13 cellular contexts compared by ENCODE assay signal in genomic region chr16:68021490-68021889, GRCh38. TPM values are rescaled to one million over a fixed set of nuclear protein-coding genes. Genes with fewer than 3 reads are reported as not detected.
A peak's percentile ranks its signal among the peaks of the same experiment; 100 is the strongest.
DNase-seq lines count a peak whose midpoint lies in the region; ATAC-seq, FAIRE-seq and TF ChIP-seq lines count a peak whose summit lies in the region.
"Had no signal": no experiment of that assay in that cellular context is flagged by ENCODE, and none has a peak within 500 bp of the region (broad histone marks: within the 10 kb centered on the region; RNA-seq: fewer than 3 reads in every experiment).

No MANE protein-coding gene starts in this region.

- H3K27ac ChIP-seq in AG04450 (ENCODE audit: low read depth, low read length) (no peak overlapping the region), HUES48 (ENCODE audit: low read depth, low read length) (no peak overlapping the region), GM12878 (ENCODE audit: control insufficient read depth, insufficient read depth) (no peak overlapping the region), esophagus squamous epithelium (no peak overlapping the region)

- H3K4me1 Mint-ChIP-seq in naive thymus-derived CD8-positive, alpha-beta T cell, result peaks cover 11 to 42% (median 23%) of the 10 kb centered on the region in 4 donors

- H3K9me3 Mint-ChIP-seq in naive thymus-derived CD8-positive, alpha-beta T cell, result peaks cover 0 to 2% (median 0%) of the 10 kb centered on the region in 9 donors

- RAD21 ChIA-PET in GM12878 (lab: Charles Lee; ENCODE audit: unreplicated experiment), result interaction anchor here (1.7 to 2.7 kb wide), 3 partner anchors 19 to 86 kb away, joined by 3 to 10 read pairs (median 7); no protein-coding TSS in a partner anchor

- H3K27me3 ChIP-seq in AG04450 (ENCODE audit: control insufficient read depth, insufficient read depth, low read length) (no peaks in the 10 kb centered on the region), HUES48 (ENCODE audit: control insufficient read depth, insufficient read depth, low read length) (no peaks in the 10 kb centered on the region), GM12878 (replicated peaks in 1 of 2; ENCODE audit: control insufficient read depth in 2 of 2, insufficient read depth in 2 of 2, low read length in 1 of 2) (no peaks in the 10 kb centered on the region), esophagus squamous epithelium (no peaks in the 10 kb centered on the region)
- H3K27me3 ChIP-seq: testis had no signal

- TF ChIP-seq CTCF in AG04450 (IDR thresholded peaks at IDR 0.05; ENCODE audit: low read depth, low read length), result no peak
- no peak for TF ChIP-seq CTCF in GM12878 (IDR thresholded peaks at IDR 0.05 in 2 of 3, conservative IDR thresholded peaks at IDR 0.05 in 1 of 3; ENCODE audit: control insufficient read depth in 2 of 3, extremely low read depth in 1 of 3, insufficient read depth in 1 of 3, low read depth in 3 of 3, low read length in 3 of 3)
- TF ChIP-seq CTCF in esophagus squamous epithelium (IDR thresholded peaks at IDR 0.05), result no peak

- FAIRE-seq in GM12878 (lab: Jason Lieb, UNC), result no peak
- FAIRE-seq: endometrium had no signal

- H3K4me2 ChIP-seq in GM12878 (ENCODE audit: control insufficient read depth, insufficient read depth), result peak overlapping the region; percentile 84

- BruUV-seq in GM12878 (replicated peaks; lab: Mats Ljungman, UMichigan), result no TSS peak

- no peak for TF ChIP-seq RAD21 in GM12878 (IDR thresholded peaks at IDR 0.05; ENCODE audit: insufficient read depth, low read depth, low read length)

- H3K4me3 Mint-ChIP-seq in naive thymus-derived CD8-positive, alpha-beta T cell, result peak overlapping the region; percentile 89 to 100 (median 98)

- peaks cover 34% of the 10 kb centered on the region for H3K79me2 ChIP-seq in GM12878 (ENCODE audit: control insufficient read depth, insufficient read depth, low read length)

- H3K27ac Mint-ChIP-seq in naive thymus-derived CD8-positive, alpha-beta T cell, result peak overlapping the region in 6 of 10 donors; percentile 6 to 98 (median 80)

- SMC1A ChIA-PET in GM12878 (lab: Charles Lee; ENCODE audit: uncharacterized antibody, unreplicated experiment), result interaction anchor here (0.7 to 1.1 kb wide), 3 partner anchors 14 to 129 kb away, joined by 3 read pairs; no protein-coding TSS in a partner anchor

- H3K27me3 Mint-ChIP-seq in naive thymus-derived CD8-positive, alpha-beta T cell, result peaks cover 0 to 2% (median 0%) of the 10 kb centered on the region in 5 donors

- H3K36me3 Mint-ChIP-seq in naive thymus-derived CD8-positive, alpha-beta T cell, result peaks cover 0 to 13% (median 8%) of the 10 kb centered on the region in 3 donors

- intact Hi-C loops in GM12878 (cut with micrococcal nuclease; ENCODE audit: unreplicated experiment), result no loop called here
- intact Hi-C loops in esophagus squamous epithelium (cut with DNase I), result no loop called here

- in situ Hi-C loops in GM12878 (cut with MboI), result no loop called here

- TF ChIP-seq POLR2A in GM12878 (IDR thresholded peaks at IDR 0.05; ENCODE audit: low read depth, low read length), result no peak
- TF ChIP-seq POLR2A in esophagus squamous epithelium (IDR thresholded peaks at IDR 0.05), result no peak

- ATAC-seq in GM12878, result no peak
- ATAC-seq in naive thymus-derived CD8-positive, alpha-beta T cell, result no peak
- ATAC-seq in GM18511 (IDR thresholded peaks at IDR 0.05; ENCODE audit: unreplicated experiment), result no peak
- no peak for ATAC-seq in HG03469 (IDR thresholded peaks at IDR 0.05; ENCODE audit: unreplicated experiment)
- ATAC-seq: left colon had no signal

- H3K4me3 ChIP-seq in AG04450 (ENCODE audit: low read depth, low read length), result peak overlapping the region; percentile 2; the same call in 1 of the 2 replicates
- H3K4me3 ChIP-seq in HUES48 (ENCODE audit: low read depth, low read length), result peak overlapping the region; percentile 96; the same call in 1 of the 2 replicates
- H3K4me3 ChIP-seq in GM12878, result peak overlapping the region; percentile 99; the same call in 1 of the 2 replicates
- H3K4me3 ChIP-seq in esophagus squamous epithelium, result peak overlapping the region in 1 of 4 donors; percentile 95

- POLR2A ChIA-PET in AG04450 (lab: Yijun Ruan, JAX) (no interaction called here), GM12878 (lab: Charles Lee) (interaction anchor here (0.6 to 1.4 kb wide), 4 partner anchors 10 to 223 kb away, joined by 4 to 10 read pairs (median 4); no protein-coding TSS in a partner anchor)
- POLR2A ChIA-PET in naive thymus-derived CD8-positive, alpha-beta T cell (lab: Charles Lee), result interaction anchor here (0.5 to 15.1 kb wide), 9 partner anchors 9 to 530 kb away, joined by 3 to 447 read pairs (median 3); partner anchors contain the start of genes DPEP2 and NFATC3

- no peak overlapping the region for H2AFZ ChIP-seq in GM12878 (ENCODE audit: control insufficient read depth, low read depth, low read length)

- no peak overlapping the region for H3K9ac ChIP-seq in HUES48 (ENCODE audit: low read depth, low read length)
- peak overlapping the region; percentile 32 for H3K9ac ChIP-seq in GM12878 (ENCODE audit: control insufficient read depth, insufficient read depth, low read length)

- H3K9me3 ChIP-seq in AG04450 (ENCODE audit: control insufficient read depth, insufficient read depth, low read length) (no peaks in the 10 kb centered on the region; the same call in 1 of the 2 replicates), HUES48 (ENCODE audit: control insufficient read depth, insufficient read depth, low read length) (no peaks in the 10 kb centered on the region), GM12878 (replicated peaks; ENCODE audit: control insufficient read depth, insufficient read depth, low read length) (no peaks in the 10 kb centered on the region), esophagus squamous epithelium (no peaks in the 10 kb centered on the region)
- H3K9me3 ChIP-seq: testis had no signal

- H3K36me3 ChIP-seq in HUES48 (ENCODE audit: control insufficient read depth, insufficient read depth, low read length), result peaks cover 25% of the 10 kb centered on the region
- peaks cover 0 to 15% of the 10 kb centered on the region in 2 experiments; a peak in 2 of 4 replicates for H3K36me3 ChIP-seq in GM12878 (ENCODE audit: control insufficient read depth in 2 of 2, insufficient read depth in 2 of 2, low read length in 1 of 2)
- H3K36me3 ChIP-seq in esophagus squamous epithelium, result peaks cover 0 to 20% (median 0%) of the 10 kb centered on the region in 3 donors

- H3K4me1 ChIP-seq in HUES48 (ENCODE audit: control insufficient read depth, insufficient read depth, low read length) (peaks cover 7% of the 10 kb centered on the region), GM12878 (ENCODE audit: control insufficient read depth, insufficient read depth, low read length) (peaks cover 11% of the 10 kb centered on the region), esophagus squamous epithelium (peaks cover 21 to 37% (median 24%) of the 10 kb centered on the region in 3 donors)

- 90% methylated on average over 10 of the region's 10 CpGs for WGBS in GM12878 (ENCODE audit: insufficient coverage, insufficient replicate concordance, low lambda C conversion rate, missing lambda C conversion rate)
- 90 to 100% methylated on average over 5 to 10 of the region's 10 CpGs for WGBS in esophagus squamous epithelium, 2 donors

- no peaks in the 10 kb centered on the region for H4K20me1 ChIP-seq in GM12878 (ENCODE audit: control insufficient read depth, insufficient read depth)

- DNase-seq in AG04450 (ENCODE audit: low read depth, low spot score) (no peak), GM12878 (ENCODE audit: low read depth, low spot score) (no peak), esophagus squamous epithelium (lab: John Stamatoyannopoulos, UW) (no peak), nucleus accumbens (lab: John Stamatoyannopoulos, UW) (no peak)
- DNase-seq in naive thymus-derived CD8-positive, alpha-beta T cell, result no peak
- DNase-seq: left colon, NCI-H2227 treated with DMSO at 0.1 percent for 48 hours, testis had no signal

- no peak for TF ChIP-seq EP300 in GM12878 (IDR thresholded peaks at IDR 0.05; ENCODE audit: borderline replicate concordance in 1 of 2, control insufficient read depth in 1 of 2, low read depth in 2 of 2, low read length in 2 of 2)

- CTCF ChIA-PET in AG04450 (lab: Charles Lee) (interaction anchor here (1.0 to 1.2 kb wide), 2 partner anchors 19 to 205 kb away, joined by 3 to 4 read pairs; no protein-coding TSS in a partner anchor), GM12878 (lab: Yijun Ruan, JAX) (interaction anchor here (0.9 to 1.9 kb wide), 5 partner anchors 23 to 84 kb away, joined by 3 to 9 read pairs (median 4); no protein-coding TSS in a partner anchor)

RNA-seq across cellular contexts. Expression of gene DDX28, which starts 1.5 kb away (rescaled TPM):
- polyA plus RNA-seq in AG04450 (2011; rRNA removed) (7.6 and 8.1 TPM in 2 replicates), GM12878 (2011; rRNA removed) (10.3 and 15.3 TPM in 2 replicates), GM12878 (2014; fragmentation: Illumina TruSeq; extraction: Trizol) (14.3 and 14.5 TPM in 2 replicates), GM12878 (2014; fragmentation: Nextera tagmentation; extraction: Ambion mirVana) (1 to 10 TPM; 3.6 to 7.2 TPM), GM12878 (2014; rRNA removed) (29.3 and 32.3 TPM in 2 replicates), GM12878 (2016; fragmentation: Nextera tagmentation; extraction: Ambion mirVana) (10 to 100 TPM; 34.1 to 40.4 TPM)
- polyA minus RNA-seq in AG04450 (2011; rRNA and poly(A)+ RNA removed), result 6.3 and 7.9 TPM in 2 replicates
- total RNA-seq in GM12878 (2013; cell fraction: nucleolus; rRNA removed), result 13.7 and 15.9 TPM in 2 replicates
- total RNA-seq in GM12878 (2014; rRNA removed) (20.1 and 24.1 TPM in 2 replicates), GM12878 (2014; rRNA removed; fragmentation: Illumina TruSeq; extraction: Trizol) (14.8 and 15.8 TPM in 2 replicates), GM12878 (2021) (25.4 and 25.5 TPM in 2 replicates), esophagus squamous epithelium (10 to 100 TPM in 3 of 4 donors, 1 to 10 TPM in 1; 9.7 to 12.8 (median 11.6) TPM)
- polyA plus RNA-seq in GM12878 (2011; ENCODE audit: low read depth), result 12.2 TPM
- 14.2 and 21.8 TPM in 2 replicates for polyA plus RNA-seq in GM12878 (2011; cell fraction: cytosol; rRNA removed)
- 15.9 and 17.2 TPM in 2 replicates for polyA plus RNA-seq in GM12878 (2011; cell fraction: nucleus; rRNA removed)
- 13.2 and 14.4 TPM in 2 replicates for polyA plus RNA-seq in GM12878 (2012)
- 12.5 and 19.6 TPM in 2 replicates for polyA minus RNA-seq in GM12878 (2011; rRNA and poly(A)+ RNA removed)
- 3.5 and 6.2 TPM in 2 replicates for polyA minus RNA-seq in GM12878 (2011; cell fraction: cytosol; rRNA and poly(A)+ RNA removed)
- 12.8 and 17.3 TPM in 2 replicates for polyA minus RNA-seq in GM12878 (2011; cell fraction: nucleus; rRNA and poly(A)+ RNA removed)
- 10 to 100 TPM; 25.0 to 26.2 TPM for total RNA-seq in naive thymus-derived CD8-positive, alpha-beta T cell
- polyA plus RNA-seq in naive thymus-derived CD8-positive, alpha-beta T cell, result 10 to 100 TPM; 49.7 to 60.6 (median 53.9) TPM

RNA-seq across cellular contexts. Expression of gene DUS2, which starts 1.6 kb away (rescaled TPM):
- 13.7 and 14.1 TPM in 2 replicates for polyA plus RNA-seq in AG04450 (2011; rRNA removed)
- polyA minus RNA-seq in AG04450 (2011; rRNA and poly(A)+ RNA removed), result 21.4 and 25.0 TPM in 2 replicates
- total RNA-seq in GM12878 (2013; cell fraction: nucleolus; rRNA removed), result 38.8 and 41.3 TPM in 2 replicates
- total RNA-seq in GM12878 (2014; rRNA removed), result 28.7 and 33.5 TPM in 2 replicates
- total RNA-seq in GM12878 (2014; rRNA removed; fragmentation: Illumina TruSeq; extraction: Trizol), result 25.8 and 26.4 TPM in 2 replicates
- 25.2 and 28.1 TPM in 2 replicates for total RNA-seq in GM12878 (2021)
- polyA plus RNA-seq in GM12878 (2011; ENCODE audit: low read depth), result 22.0 TPM
- 12.4 and 17.9 TPM in 2 replicates for polyA plus RNA-seq in GM12878 (2011; rRNA removed)
- polyA plus RNA-seq in GM12878 (2011; cell fraction: cytosol; rRNA removed), result 24.7 and 29.1 TPM in 2 replicates
- polyA plus RNA-seq in GM12878 (2011; cell fraction: nucleus; rRNA removed), result 45.5 and 48.1 TPM in 2 replicates
- 23.1 and 24.4 TPM in 2 replicates for polyA plus RNA-seq in GM12878 (2012)
- polyA plus RNA-seq in GM12878 (2014; fragmentation: Illumina TruSeq; extraction: Trizol), result 18.9 and 24.6 TPM in 2 replicates
- 1 to 10 TPM; 4.8 to 7.8 TPM for polyA plus RNA-seq in GM12878 (2014; fragmentation: Nextera tagmentation; extraction: Ambion mirVana)
- polyA plus RNA-seq in GM12878 (2014; rRNA removed), result 21.7 and 23.0 TPM in 2 replicates
- polyA plus RNA-seq in GM12878 (2016; fragmentation: Nextera tagmentation; extraction: Ambion mirVana), result 10 to 100 TPM; 28.9 to 32.3 TPM
- 23.3 and 26.8 TPM in 2 replicates for polyA minus RNA-seq in GM12878 (2011; rRNA and poly(A)+ RNA removed)
- polyA minus RNA-seq in GM12878 (2011; cell fraction: cytosol; rRNA and poly(A)+ RNA removed), result 10.0 TPM in 2 replicates
- 17.7 and 24.9 TPM in 2 replicates for polyA minus RNA-seq in GM12878 (2011; cell fraction: nucleus; rRNA and poly(A)+ RNA removed)
- 10 to 100 TPM; 18.2 to 21.1 TPM for total RNA-seq in naive thymus-derived CD8-positive, alpha-beta T cell
- 10 to 100 TPM in 2 of 3 donors, 1 to 10 TPM in 1; 6.4 to 13.1 (median 10.5) TPM for polyA plus RNA-seq in naive thymus-derived CD8-positive, alpha-beta T cell
- total RNA-seq in esophagus squamous epithelium, result 10 to 100 TPM in 3 of 4 donors, 1 to 10 TPM in 1; 9.9 to 26.1 (median 14.7) TPM

RNA-seq across cellular contexts. Expression of gene DPEP2NB, which starts 5.8 kb away (rescaled TPM):
- polyA plus RNA-seq in AG04450 (2011; rRNA removed), result not detected in 2 replicates
- polyA minus RNA-seq in AG04450 (2011; rRNA and poly(A)+ RNA removed), result not detected in 2 replicates
- not detected in 2 replicates for total RNA-seq in GM12878 (2013; cell fraction: nucleolus; rRNA removed)
- total RNA-seq in GM12878 (2014; rRNA removed), result not detected in 2 replicates
- not detected in 2 replicates for total RNA-seq in GM12878 (2014; rRNA removed; fragmentation: Illumina TruSeq; extraction: Trizol)
- not detected in 2 replicates for total RNA-seq in GM12878 (2021)
- polyA plus RNA-seq in GM12878 (2011; ENCODE audit: low read depth), result not detected
- polyA plus RNA-seq in GM12878 (2011; rRNA removed), result not detected in 2 replicates
- 0.05 TPM in 1 of 2 replicates, not detected in the other for polyA plus RNA-seq in GM12878 (2011; cell fraction: cytosol; rRNA removed)
- not detected in 2 replicates for polyA plus RNA-seq in GM12878 (2011; cell fraction: nucleus; rRNA removed)
- polyA plus RNA-seq in GM12878 (2012), result not detected in 2 replicates
- not detected in 2 replicates for polyA plus RNA-seq in GM12878 (2014; fragmentation: Illumina TruSeq; extraction: Trizol)
- not detected for polyA plus RNA-seq in GM12878 (2014; fragmentation: Nextera tagmentation; extraction: Ambion mirVana)
- polyA plus RNA-seq in GM12878 (2014; rRNA removed), result not detected in 2 replicates
- not detected for polyA plus RNA-seq in GM12878 (2016; fragmentation: Nextera tagmentation; extraction: Ambion mirVana)
- polyA minus RNA-seq in GM12878 (2011; rRNA and poly(A)+ RNA removed), result not detected in 2 replicates
- polyA minus RNA-seq in GM12878 (2011; cell fraction: cytosol; rRNA and poly(A)+ RNA removed), result not detected in 2 replicates
- polyA minus RNA-seq in GM12878 (2011; cell fraction: nucleus; rRNA and poly(A)+ RNA removed), result not detected in 2 replicates
- total RNA-seq in naive thymus-derived CD8-positive, alpha-beta T cell, result not detected
- not detected for polyA plus RNA-seq in naive thymus-derived CD8-positive, alpha-beta T cell
- total RNA-seq in esophagus squamous epithelium, result not detected
- total RNA-seq: H4, left colon had no signal

RNA-seq across cellular contexts. Expression of gene DPEP2, which starts 22.2 kb away (rescaled TPM):
- polyA plus RNA-seq in AG04450 (2011; rRNA removed) (not detected in 2 replicates), GM12878 (2011; rRNA removed) (0.04 TPM in 1 of 2 replicates, not detected in the other), GM12878 (2014; fragmentation: Illumina TruSeq; extraction: Trizol) (1.5 and 1.9 TPM in 2 replicates), GM12878 (2014; fragmentation: Nextera tagmentation; extraction: Ambion mirVana) (1 to 10 TPM in 1 of 2 experiments, under 1 TPM in 1; 0.74 to 1.1 TPM), GM12878 (2014; rRNA removed) (2.4 and 2.5 TPM in 2 replicates), GM12878 (2016; fragmentation: Nextera tagmentation; extraction: Ambion mirVana) (1 to 10 TPM; 2.5 to 4.0 TPM)
- 0.32 TPM in 1 of 2 replicates, not detected in the other for polyA minus RNA-seq in AG04450 (2011; rRNA and poly(A)+ RNA removed)
- 1.6 and 3.5 TPM in 2 replicates for total RNA-seq in GM12878 (2013; cell fraction: nucleolus; rRNA removed)
- total RNA-seq in GM12878 (2014; rRNA removed) (2.8 and 3.4 TPM in 2 replicates), GM12878 (2014; rRNA removed; fragmentation: Illumina TruSeq; extraction: Trizol) (0.78 and 1.0 TPM in 2 replicates), GM12878 (2021) (1.9 and 2.7 TPM in 2 replicates), esophagus squamous epithelium (1 to 10 TPM in 2 of 4 donors, under 1 TPM in 1, not detected in 1; 0.18 to 6.2 (median 4.0) TPM)
- polyA plus RNA-seq in GM12878 (2011; ENCODE audit: low read depth), result 3.9 TPM
- polyA plus RNA-seq in GM12878 (2011; cell fraction: cytosol; rRNA removed), result 0.15 TPM in 1 of 2 replicates, not detected in the other
- polyA plus RNA-seq in GM12878 (2011; cell fraction: nucleus; rRNA removed), result 0.06 and 0.34 TPM in 2 replicates
- 5.0 and 5.8 TPM in 2 replicates for polyA plus RNA-seq in GM12878 (2012)
- polyA minus RNA-seq in GM12878 (2011; rRNA and poly(A)+ RNA removed), result 2.4 TPM in 1 of 2 replicates, not detected in the other
- not detected in 2 replicates for polyA minus RNA-seq in GM12878 (2011; cell fraction: cytosol; rRNA and poly(A)+ RNA removed)
- polyA minus RNA-seq in GM12878 (2011; cell fraction: nucleus; rRNA and poly(A)+ RNA removed), result not detected in 2 replicates
- total RNA-seq in naive thymus-derived CD8-positive, alpha-beta T cell, result 100 to 1,000 TPM; 151 to 157 TPM
- polyA plus RNA-seq in naive thymus-derived CD8-positive, alpha-beta T cell, result 10 to 100 TPM; 29.0 to 47.9 (median 40.4) TPM
- total RNA-seq: H4 had no signal

RNA-seq across cellular contexts. Expression of gene DPEP3, which starts 41.2 kb away (rescaled TPM):
- polyA plus RNA-seq in AG04450 (2011; rRNA removed) (not detected in 2 replicates), GM12878 (2011; rRNA removed) (not detected in 2 replicates), GM12878 (2014; fragmentation: Illumina TruSeq; extraction: Trizol) (not detected in 2 replicates), GM12878 (2014; fragmentation: Nextera tagmentation; extraction: Ambion mirVana) (not detected), GM12878 (2014; rRNA removed) (not detected in 2 replicates), GM12878 (2016; fragmentation: Nextera tagmentation; extraction: Ambion mirVana) (not detected)
- polyA minus RNA-seq in AG04450 (2011; rRNA and poly(A)+ RNA removed), result not detected in 2 replicates
- total RNA-seq in GM12878 (2013; cell fraction: nucleolus; rRNA removed), result 0.19 TPM in 1 of 2 replicates, not detected in the other
- total RNA-seq in GM12878 (2014; rRNA removed) (0.11 TPM in 1 of 2 replicates, not detected in the other), GM12878 (2014; rRNA removed; fragmentation: Illumina TruSeq; extraction: Trizol) (not detected in 2 replicates), GM12878 (2021) (not detected in 2 replicates), esophagus squamous epithelium (not detected)
- polyA plus RNA-seq in GM12878 (2011; ENCODE audit: low read depth), result not detected
- polyA plus RNA-seq in GM12878 (2011; cell fraction: cytosol; rRNA removed), result not detected in 2 replicates
- 0.06 and 0.16 TPM in 2 replicates for polyA plus RNA-seq in GM12878 (2011; cell fraction: nucleus; rRNA removed)
- 0.09 TPM in 1 of 2 replicates, not detected in the other for polyA plus RNA-seq in GM12878 (2012)
- polyA minus RNA-seq in GM12878 (2011; rRNA and poly(A)+ RNA removed), result 0.10 TPM in 1 of 2 replicates, not detected in the other
- not detected in 2 replicates for polyA minus RNA-seq in GM12878 (2011; cell fraction: cytosol; rRNA and poly(A)+ RNA removed)
- polyA minus RNA-seq in GM12878 (2011; cell fraction: nucleus; rRNA and poly(A)+ RNA removed), result not detected in 2 replicates
- 1 to 10 TPM; 2.9 to 3.1 TPM for total RNA-seq in naive thymus-derived CD8-positive, alpha-beta T cell
- 1 to 10 TPM in 2 of 3 donors, under 1 TPM in 1; 0.50 to 1.5 (median 1.1) TPM for polyA plus RNA-seq in naive thymus-derived CD8-positive, alpha-beta T cell
- total RNA-seq: H4 had no signal
